In genomic region chr11:91904792-91905785, GRCh38 we compare ENCODE assay signal across 1 cellular context.
A peak's percentile ranks its signal among the peaks of the same experiment; 100 is the strongest.
TF ChIP-seq lines count a peak whose summit lies in the region.

No MANE protein-coding gene starts in this region.

TF ChIP-seq in K562, 482 proteins besides CTCF, POLR2A, EP300 and RAD21 (continued from another document):
- no peak for TF ChIP-seq ZBTB40 (IDR thresholded peaks at IDR 0.05)
- no peak for TF ChIP-seq ZBTB40 (CRISPR knock-in tag; IDR thresholded peaks at IDR 0.05)
- no peak for TF ChIP-seq BMI1 (IDR thresholded peaks at IDR 0.05; ENCODE audit: low read length)
- TF ChIP-seq SNAPC5 (CRISPR knock-in tag; IDR thresholded peaks at IDR 0.05), result no peak
- peak; percentile 90 for TF ChIP-seq ATF7 (IDR thresholded peaks at IDR 0.05)
- peak; percentile 72 for TF ChIP-seq HDAC3 (IDR thresholded peaks at IDR 0.05; ENCODE audit: borderline replicate concordance, partially characterized antibody)
- peak in 1 of 2 experiments; percentile 76; a peak in 1 of 4 replicates for TF ChIP-seq TBL1XR1 (IDR thresholded peaks at IDR 0.05; ENCODE audit: low read length in 2 of 2)
- 0 out of 2 replicates have a peak, but pooled peaks have one; percentile 48 for TF ChIP-seq ZNF197 (CRISPR knock-in tag; IDR thresholded peaks at IDR 0.05; ENCODE audit: low read depth)
- no peak; the same call in 1 of the 2 replicates for TF ChIP-seq KAT7 (CRISPR knock-in tag; IDR thresholded peaks at IDR 0.05; ENCODE audit: borderline replicate concordance)
- TF ChIP-seq TSHZ1 (CRISPR knock-in tag; IDR thresholded peaks at IDR 0.05), result no peak
- TF ChIP-seq ZFP30 (CRISPR knock-in tag; IDR thresholded peaks at IDR 0.05; ENCODE audit: borderline replicate concordance), result no peak
- TF ChIP-seq ZNF655 (CRISPR knock-in tag; IDR thresholded peaks at IDR 0.05), result no peak
- TF ChIP-seq MTA3 (IDR thresholded peaks at IDR 0.05; ENCODE audit: borderline replicate concordance), result no peak
- TF ChIP-seq PCBP1 (IDR thresholded peaks at IDR 0.05; ENCODE audit: low read depth, low read length, poor library complexity, severe bottlenecking), result no peak
- peak; percentile 66 for TF ChIP-seq FOXM1 (IDR thresholded peaks at IDR 0.05; ENCODE audit: low read depth)
- no peak for TF ChIP-seq FOXM1 (CRISPR knock-in tag; IDR thresholded peaks at IDR 0.05; ENCODE audit: low read depth)
- peak; percentile 85 for TF ChIP-seq TAL1 (IDR thresholded peaks at IDR 0.05)
- no peak for TF ChIP-seq MYBL2 (IDR thresholded peaks at IDR 0.05; ENCODE audit: low read depth)
- no peak for TF ChIP-seq MYBL2 (CRISPR knock-in tag; IDR thresholded peaks at IDR 0.05; ENCODE audit: borderline replicate concordance)
- TF ChIP-seq BHLHE40 (IDR thresholded peaks at IDR 0.05; ENCODE audit: low read length), result no peak
- peak; percentile 79; the same call in 1 of the 2 replicates for TF ChIP-seq TRIM28 (IDR thresholded peaks at IDR 0.05)
- no peak; the same call in 1 of the 2 replicates for TF ChIP-seq TCF15 (CRISPR knock-in tag; IDR thresholded peaks at IDR 0.05)
- TF ChIP-seq ETV6 (IDR thresholded peaks at IDR 0.05; ENCODE audit: borderline replicate concordance in 1 of 2, low read depth in 2 of 2, low read length in 1 of 2), result no peak
- no peak for TF ChIP-seq ETV6 (CRISPR knock-in tag; IDR thresholded peaks at IDR 0.05; ENCODE audit: borderline replicate concordance)
- TF ChIP-seq ZNF444 (CRISPR knock-in tag; IDR thresholded peaks at IDR 0.05), result no peak
- TF ChIP-seq XRCC3 (IDR thresholded peaks at IDR 0.05), result no peak
- no peak for TF ChIP-seq POU5F1 (IDR thresholded peaks at IDR 0.05; ENCODE audit: borderline replicate concordance, low read depth, low read length, partially characterized antibody)
- peak in 1 of 2 experiments; percentile 68; a peak in 1 of 4 replicates for TF ChIP-seq ARNT (IDR thresholded peaks at IDR 0.05)
- no peak for TF ChIP-seq NUFIP1 (IDR thresholded peaks at IDR 0.05; ENCODE audit: partially characterized antibody)
- TF ChIP-seq RFX1 (IDR thresholded peaks at IDR 0.05), result no peak
- TF ChIP-seq ZBTB49 (CRISPR knock-in tag; IDR thresholded peaks at IDR 0.05; ENCODE audit: borderline replicate concordance), result no peak
- TF ChIP-seq FOXA1 (IDR thresholded peaks at IDR 0.05; ENCODE audit: borderline replicate concordance), result no peak
- TF ChIP-seq EHMT2 (IDR thresholded peaks at IDR 0.05), result no peak
- TF ChIP-seq ZNF395 (CRISPR knock-in tag; IDR thresholded peaks at IDR 0.05), result peak; percentile 92
- no peak for TF ChIP-seq AFF4 (CRISPR knock-in tag; IDR thresholded peaks at IDR 0.05)
- TF ChIP-seq ARID1B (IDR thresholded peaks at IDR 0.05), result peak; percentile 93
- no peak for TF ChIP-seq ZNF699 (CRISPR knock-in tag; IDR thresholded peaks at IDR 0.05; ENCODE audit: insufficient replicate concordance)
- TF ChIP-seq ZNF121 (CRISPR knock-in tag; conservative IDR thresholded peaks at IDR 0.05), result no peak
TF ChIP-seq in K562: peak in this region for 117.
